In the genomic region with DNA sequence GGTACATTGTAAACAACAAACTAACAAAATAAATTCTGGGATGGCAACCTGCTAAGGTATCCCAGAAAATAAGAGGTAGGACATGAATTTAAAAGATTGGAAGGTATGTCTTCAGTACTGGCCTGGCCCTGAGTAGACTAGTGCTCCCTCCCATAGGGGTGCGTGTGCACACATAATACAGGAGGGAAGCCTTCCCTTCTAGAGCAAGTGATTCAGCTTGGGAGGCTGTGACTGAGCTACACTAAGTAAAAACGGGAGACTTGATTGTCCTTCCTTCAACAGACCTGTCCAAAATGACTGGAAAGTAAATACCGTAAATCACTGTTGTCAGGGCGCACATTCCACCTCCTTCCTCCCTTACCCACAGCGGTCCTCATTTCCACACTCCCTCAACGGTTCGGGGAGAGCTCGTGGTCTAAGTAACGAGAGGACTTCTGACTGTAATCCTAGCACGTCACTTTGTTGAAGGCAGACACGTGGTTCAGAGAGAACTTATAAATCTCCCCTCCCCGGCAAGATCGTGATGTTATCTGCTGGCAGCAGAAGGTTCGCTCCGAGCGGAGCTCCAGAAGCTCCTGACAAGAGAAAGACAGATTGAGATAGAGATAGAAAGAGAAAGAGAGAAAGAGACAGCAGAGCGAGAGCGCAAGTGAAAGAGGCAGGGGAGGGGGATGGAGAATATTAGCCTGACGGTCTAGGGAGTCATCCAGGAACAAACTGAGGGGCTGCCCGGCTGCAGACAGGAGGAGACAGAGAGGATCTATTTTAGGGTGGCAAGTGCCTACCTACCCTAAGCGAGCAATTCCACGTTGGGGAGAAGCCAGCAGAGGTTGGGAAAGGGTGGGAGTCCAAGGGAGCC, we compare ENCODE assay signal across 9 cellular contexts. TPM values are rescaled to one million over a fixed set of nuclear protein-coding genes. Genes with fewer than 3 reads are reported as not detected.
DNase-seq lines count a peak whose midpoint lies in the region; ATAC-seq and TF ChIP-seq lines count a peak whose summit lies in the region.
"Had no signal": no experiment of that assay in that cellular context is flagged by ENCODE, and none has a peak within 500 bp of the region (broad histone marks: within the 10 kb centered on the region; RNA-seq: fewer than 3 reads in every experiment).

A gene (plus strand): TSS at position 523 of the 859 bp plus-strand sequence. CDS start 1,366 bp downstream, outside the sequence.

- H3K9me3 ChIP-seq in ascending aorta (no peaks in the 10 kb centered on the region), right cardiac atrium (ENCODE audit: control insufficient read depth, low read length) (no peaks in the 10 kb centered on the region)

- H3K27me3 Mint-ChIP-seq in progenitor cell of endocrine pancreas, result no peaks in the 10 kb centered on the region

- H3K4me3 Mint-ChIP-seq in progenitor cell of endocrine pancreas (ENCODE audit: low read depth), result no peak within 1 kb of the TSS
- H3K4me3 Mint-ChIP-seq: T-cell had no signal

- peak; percentile 35 for ATAC-seq in GM18508 (IDR thresholded peaks at IDR 0.05; ENCODE audit: insufficient read depth, unreplicated experiment)
- ATAC-seq in HG02970 (IDR thresholded peaks at IDR 0.05; ENCODE audit: low FRiP score, unreplicated experiment), result peak; percentile 35
- peak; percentile 71 to 77 for ATAC-seq in right cardiac atrium

- H3K4me1 ChIP-seq in ascending aorta (no peaks in the 10 kb centered on the region), right cardiac atrium (ENCODE audit: control insufficient read depth, insufficient read depth, low read length) (no peaks in the 10 kb centered on the region)

- H3K9me3 Mint-ChIP-seq in progenitor cell of endocrine pancreas (ENCODE audit: low read depth), result no peaks in the 10 kb centered on the region
- H3K9me3 Mint-ChIP-seq: T-cell had no signal

- peaks cover 27% of the 10 kb centered on the region for H3K4me1 Mint-ChIP-seq in progenitor cell of endocrine pancreas (ENCODE audit: low read depth)

- peak; percentile 23 for TF ChIP-seq CTCF in AG09319 (IDR thresholded peaks at IDR 0.05; ENCODE audit: low read depth, low read length)
- no peak for TF ChIP-seq CTCF in ascending aorta (IDR thresholded peaks at IDR 0.05)
- TF ChIP-seq CTCF in progenitor cell of endocrine pancreas (IDR thresholded peaks at IDR 0.05; ENCODE audit: unreplicated experiment), result no peak

- H3K27me3 ChIP-seq in ascending aorta (no peaks in the 10 kb centered on the region), right cardiac atrium (ENCODE audit: control insufficient read depth, insufficient read depth) (no peaks in the 10 kb centered on the region)

- H3K27ac ChIP-seq in ascending aorta (peak within 1 kb of the TSS; percentile 81 to 89), right cardiac atrium (ENCODE audit: low read length) (peak within 1 kb of the TSS; percentile 28)

- H3K36me3 Mint-ChIP-seq in progenitor cell of endocrine pancreas (ENCODE audit: insufficient read depth), result no peaks in the 10 kb centered on the region

- H3K4me3 ChIP-seq in ascending aorta (peak within 1 kb of the TSS; percentile 88 to 89), right cardiac atrium (ENCODE audit: low read length) (peak within 1 kb of the TSS; percentile 74)

- intact Hi-C loops in ascending aorta (cut with DNase I), result loop anchor here (5.0 to 10.0 kb wide), 5 partner anchors 320 to 952 kb away; a partner anchor contains a TSS
- intact Hi-C loops in right cardiac atrium (cut with DNase I), result loop anchor here in 3 of 4 donors (5.0 to 10.0 kb wide), 2 partner anchors 720 to 722 kb away; no protein-coding TSS in a partner anchor

- 3% methylated on average over 22 of the region's 22 CpGs for WGBS in right cardiac atrium

- DNase-seq in AG09319 (ENCODE audit: extremely low read depth, low read depth) (peak; percentile 73), NCI-H345 (lab: John Stamatoyannopoulos, UW) (peak; percentile 71), ascending aorta (ENCODE audit: low spot score in 2 of 2) (peak; percentile 34 to 80), right cardiac atrium (peak in 2 of 3 donors; percentile 34 to 62), progenitor cell of endocrine pancreas (ENCODE audit: low spot score, unreplicated experiment) (no peak), NCI-H524 treated with DMSO at 0.1 percent for 48 hours (lab: John Stamatoyannopoulos, UW) (no peak)

- H3K27ac Mint-ChIP-seq in progenitor cell of endocrine pancreas, result peak within 1 kb of the TSS; percentile 90

- no peaks in the 10 kb centered on the region for H3K36me3 ChIP-seq in ascending aorta

RNA-seq across cellular contexts. Expression of the gene that starts here (rescaled TPM):
- total RNA-seq in ascending aorta (9.9 TPM), right cardiac atrium (1 to 10 TPM; 1.8 to 4.6 (median 4.0) TPM), progenitor cell of endocrine pancreas (26.4 and 27.9 TPM in 2 replicates)
- polyA plus RNA-seq in right cardiac atrium, result 0.88 TPM

Comparison
In these comparisons a context has a peak if more than half of its experiments do, and no peak if none do; other contexts are left out.
1. DNase-seq: peak in AG09319 (single experiment), NCI-H345 (single experiment), ascending aorta (2 of 2) and right cardiac atrium (2 of 3); none in progenitor cell of endocrine pancreas (single experiment) and NCI-H524 treated with DMSO at 0.1 percent for 48 hours (single experiment).
2. Peak in every context shown above with its lines, with median percentiles within 50 percentile points of each other: ATAC-seq.